Comparison of ENCODE assay signal across 16 cellular contexts in genomic region chr18:79626905-79627749, GRCh38.
"Had no signal": no experiment of that assay in that cellular context is flagged by ENCODE, and none has a peak within 500 bp of the region (broad histone marks: within the 10 kb centered on the region; RNA-seq: fewer than 3 reads in every experiment).

No MANE protein-coding gene starts in this region.

- H3K27ac ChIP-seq: left ventricle myocardium inferior, parathyroid adenoma, suprapubic skin had no signal

- H3K27me3 ChIP-seq: suprapubic skin had no signal

- ATAC-seq: activated naive CD8-positive, alpha-beta T cell treated with anti-CD3 and anti-CD28 coated beads, Interleukin-2, amount 50 U/mL, for 24 hours; stimulated activated naive CD8-positive, alpha-beta T cell treated with anti-CD3 and anti-CD28 coated beads, Interleukin-15, Interleukin-2, amounts not matched to agents 100 U/mL and 50 U/mL, for 24 hours had no signal

- H3K4me3 ChIP-seq: left ventricle myocardium inferior, suprapubic skin had no signal

- H2AFZ ChIP-seq: parathyroid adenoma had no signal

- H3K9ac ChIP-seq: parathyroid adenoma had no signal

- H3K79me2 ChIP-seq: parathyroid adenoma had no signal

- H3K9me3 ChIP-seq: left ventricle myocardium inferior, suprapubic skin had no signal

- H3K4me3 Mint-ChIP-seq: activated CD4-positive, alpha-beta memory T cell treated with anti-CD3 and anti-CD28 coated beads for 36 hours; activated naive CD8-positive, alpha-beta T cell treated with anti-CD3 and anti-CD28 coated beads, Interleukin-2, amount 50 U/mL, for 24 hours; neural crest cell; type B pancreatic cell had no signal

- H3K27ac Mint-ChIP-seq: activated CD4-positive, alpha-beta memory T cell treated with anti-CD3 and anti-CD28 coated beads for 36 hours; activated naive CD8-positive, alpha-beta T cell treated with anti-CD3 and anti-CD28 coated beads, Interleukin-2, amount 50 U/mL, for 24 hours; type B pancreatic cell had no signal

- H3K36me3 ChIP-seq: left ventricle myocardium inferior, suprapubic skin had no signal

- H3K36me3 Mint-ChIP-seq: activated CD4-positive, alpha-beta memory T cell treated with anti-CD3 and anti-CD28 coated beads for 36 hours; type B pancreatic cell had no signal

- FAIRE-seq: astrocyte, frontal cortex had no signal

- H3K9me3 Mint-ChIP-seq: activated CD4-positive, alpha-beta memory T cell treated with anti-CD3 and anti-CD28 coated beads for 36 hours; activated naive CD8-positive, alpha-beta T cell treated with anti-CD3 and anti-CD28 coated beads, Interleukin-2, amount 50 U/mL, for 24 hours; neural crest cell; type B pancreatic cell had no signal

- DNase-seq: activated CD4-positive, alpha-beta memory T cell treated with anti-CD3 and anti-CD28 coated beads for 36 hours; activated CD4-positive, alpha-beta T cell treated with anti-CD3 and anti-CD28 coated beads for 1 hour; activated naive CD8-positive, alpha-beta T cell treated with anti-CD3 and anti-CD28 coated beads, Interleukin-2, amount 50 U/mL, for 24 hours; activated T-cell treated with anti-CD3 and anti-CD28 coated beads, Interleukin-2, amount 50 U/mL, for 48 hours; cortex of kidney; effector memory CD4-positive, alpha-beta T cell; islet precursor cell; left ventricle myocardium inferior; stimulated activated naive CD8-positive, alpha-beta T cell treated with anti-CD3 and anti-CD28 coated beads, Interleukin-15, Interleukin-2, amounts not matched to agents 100 U/mL and 50 U/mL, for 24 hours; SW 1271 had no signal

- H3K4me1 ChIP-seq: left ventricle myocardium inferior, parathyroid adenoma had no signal
